ENCODE assay signal across 24 cellular contexts in the genomic region with DNA sequence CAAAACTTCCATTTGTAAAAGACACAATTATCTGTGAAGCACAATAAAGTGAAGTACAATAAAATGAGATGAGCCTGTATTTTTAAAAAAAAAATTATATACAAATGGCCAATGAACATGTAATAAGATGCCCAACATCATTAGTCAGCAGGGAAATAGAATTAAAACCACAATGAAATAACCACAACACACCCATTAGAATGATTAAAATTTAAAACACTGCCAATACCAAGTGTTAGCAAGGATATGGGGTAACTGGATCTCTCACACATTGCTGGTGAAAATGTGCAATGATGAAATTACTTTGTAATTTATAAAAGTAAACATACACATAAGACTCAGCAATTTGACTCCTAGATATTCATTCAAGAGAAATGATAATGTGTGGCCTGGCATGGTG.
A peak's percentile ranks its signal among the peaks of the same experiment; 100 is the strongest.
DNase-seq lines count a peak whose midpoint lies in the region; ATAC-seq, FAIRE-seq and TF ChIP-seq lines count a peak whose summit lies in the region.
"Had no signal": no experiment of that assay in that cellular context is flagged by ENCODE, and none has a peak within 500 bp of the region (broad histone marks: within the 10 kb centered on the region; RNA-seq: fewer than 3 reads in every experiment).

No MANE protein-coding gene starts in this region.

- no peak overlapping the region for H3K4me3 ChIP-seq in A549
- H3K4me3 ChIP-seq: esophagus squamous epithelium, heart right ventricle, sigmoid colon, SK-N-MC had no signal

- H3K27ac ChIP-seq in A549: no peak overlapping the region
- H3K27ac ChIP-seq: esophagus squamous epithelium, heart right ventricle, sigmoid colon, SK-N-MC had no signal

- TF ChIP-seq CTCF in A549 (IDR thresholded peaks at IDR 0.05): no peak

- peaks cover 24% of the 10 kb centered on the region for H3K4me1 ChIP-seq in A549
- H3K4me1 ChIP-seq: BE2C, esophagus squamous epithelium, heart right ventricle had no signal

- no peak for FAIRE-seq in A549 (lab: Jason Lieb, UNC)

- H3K4me2 ChIP-seq in A549: no peak overlapping the region

- TF ChIP-seq EP300 in A549 (IDR thresholded peaks at IDR 0.05): no peak

- DNase-seq in A549 (ENCODE audit: low read depth in 1 of 2, low spot score in 1 of 2) (no peak), HT1080 (ENCODE audit: low read depth) (peak; percentile 54), amniotic epithelial cell (ENCODE audit: low read depth) (peak; percentile 77), fibroblast of peridontal ligament (ENCODE audit: extremely low read depth) (peak; percentile 26), T-helper 2 cell (no peak), SIG-M5 treated with dmso at 0.1 percent for 504 hours (lab: John Stamatoyannopoulos, UW; ENCODE audit: unreplicated experiment) (no peak)
- DNase-seq in stimulated activated CD8-positive, alpha-beta memory T cell treated with anti-CD3 and anti-CD28 coated beads, Interleukin-4, amount 100 ng/mL, for 48 hours: no peak
- no peak for DNase-seq in activated CD4-positive, alpha-beta T cell treated with anti-CD3 and anti-CD28 coated beads for 48 hours
- DNase-seq: activated CD4-positive, alpha-beta T cell treated with anti-CD3 and anti-CD28 coated beads, Interleukin-2, amount 50 U/mL, for 4 hours; activated CD8-positive, alpha-beta memory T cell treated with anti-CD3 and anti-CD28 coated beads, Interleukin-2, amount 50 U/mL, for 4 hours; BE2C; DMS79 treated with DMSO at 0.1 percent for 48 hours; effector memory CD8-positive, alpha-beta T cell; esophagus squamous epithelium; heart right ventricle; NCI-H1105; NCI-H2029 treated with DMSO at 0.1 percent for 48 hours; NCI-H510A; posterior cingulate gyrus; sigmoid colon had no signal

- CTCF ChIA-PET in A549 (lab: Yijun Ruan, JAX): no interaction called here

- POLR2A ChIA-PET in A549 (lab: Yijun Ruan, JAX): no interaction called here

- no peak for TF ChIP-seq POLR2A in A549 (IDR thresholded peaks at IDR 0.05; ENCODE audit: low read length)

- TF ChIP-seq RAD21 in A549 (conservative IDR thresholded peaks at IDR 0.05 in 1 of 2, IDR thresholded peaks at IDR 0.05 in 1 of 2): no peak

- ATAC-seq in A549: no peak
- ATAC-seq: activated naive CD4-positive, alpha-beta T cell treated with anti-CD3 and anti-CD28 coated beads, Interleukin-2, amount 50 U/mL, for 72 hours; activated T-helper 17 cell treated with anti-CD3 and anti-CD28 coated beads, Interleukin-2, amount 50 U/mL, for 72 hours; effector memory CD8-positive, alpha-beta T cell; left lobe of liver had no signal

- H3K9me3 ChIP-seq in A549: peaks cover 20% of the 10 kb centered on the region
- H3K9me3 ChIP-seq: BE2C had no signal

TF ChIP-seq in A549, 52 proteins besides CTCF, POLR2A, EP300 and RAD21:
- TF ChIP-seq HEYL (CRISPR knock-in tag; IDR thresholded peaks at IDR 0.05) (no peak), ZFP36 (IDR thresholded peaks at IDR 0.05; ENCODE audit: borderline replicate concordance, partially characterized antibody) (peak; percentile 31), FOSB (CRISPR knock-in tag; IDR thresholded peaks at IDR 0.05) (no peak), BHLHE40 (IDR thresholded peaks at IDR 0.05; ENCODE audit: low read depth, low read length) (no peak)

Comparison
In these comparisons a context has a peak if more than half of its experiments do, and no peak if none do; other contexts are left out.
1. DNase-seq: peak in HT1080 (single experiment), amniotic epithelial cell (single experiment) and fibroblast of peridontal ligament (single experiment); none in A549 (0 of 2), stimulated activated CD8-positive, alpha-beta memory T cell treated with anti-CD3 and anti-CD28 coated beads, Interleukin-4, amount 100 ng/mL, for 48 hours (single experiment), T-helper 2 cell (0 of 5), SIG-M5 treated with dmso at 0.1 percent for 504 hours (single experiment) and activated CD4-positive, alpha-beta T cell treated with anti-CD3 and anti-CD28 coated beads for 48 hours (single experiment).